In the genomic region with DNA sequence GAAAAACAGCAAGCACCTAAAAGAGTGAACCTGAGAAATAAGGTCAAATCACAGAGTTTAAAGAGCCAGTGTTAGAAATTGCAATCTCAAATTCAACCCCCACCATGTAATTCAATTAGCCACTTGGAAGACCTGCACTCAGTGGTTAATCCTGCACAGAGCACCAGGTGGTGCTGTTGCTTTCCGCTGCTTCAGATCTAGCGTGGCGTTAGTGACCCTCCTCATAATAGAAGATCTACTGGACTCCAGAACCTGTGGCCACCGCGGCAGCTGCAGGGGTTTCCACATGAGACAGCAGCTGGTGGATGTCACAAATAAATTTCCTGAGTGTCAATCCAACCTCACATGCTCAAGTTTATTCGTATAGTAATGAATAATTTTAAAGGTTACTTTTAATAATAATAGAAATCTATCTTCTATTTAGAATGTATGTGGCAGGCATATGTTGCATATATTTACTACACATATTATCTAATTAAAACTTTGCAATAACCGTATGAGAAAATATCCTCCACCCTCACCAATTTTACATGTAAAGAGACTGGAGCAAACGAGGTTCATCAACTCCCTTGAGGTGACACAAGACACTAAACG, we compare ENCODE assay signal across 2 cellular contexts.
TF ChIP-seq lines count a peak whose summit lies in the region.

No MANE protein-coding gene starts in this region.

TF ChIP-seq in A549, 52 proteins besides CTCF, POLR2A, EP300 and RAD21:
- TF ChIP-seq MAFK (IDR thresholded peaks at IDR 0.05; ENCODE audit: partially characterized antibody) (no peak), SMC3 (IDR thresholded peaks at IDR 0.05) (peak; percentile 73)
- TF ChIP-seq, protein P1, sequence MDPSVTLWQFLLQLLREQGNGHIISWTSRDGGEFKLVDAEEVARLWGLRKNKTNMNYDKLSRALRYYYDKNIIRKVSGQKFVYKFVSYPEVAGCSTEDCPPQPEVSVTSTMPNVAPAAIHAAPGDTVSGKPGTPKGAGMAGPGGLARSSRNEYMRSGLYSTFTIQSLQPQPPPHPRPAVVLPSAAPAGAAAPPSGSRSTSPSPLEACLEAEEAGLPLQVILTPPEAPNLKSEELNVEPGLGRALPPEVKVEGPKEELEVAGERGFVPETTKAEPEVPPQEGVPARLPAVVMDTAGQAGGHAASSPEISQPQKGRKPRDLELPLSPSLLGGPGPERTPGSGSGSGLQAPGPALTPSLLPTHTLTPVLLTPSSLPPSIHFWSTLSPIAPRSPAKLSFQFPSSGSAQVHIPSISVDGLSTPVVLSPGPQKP (IDR thresholded peaks at IDR 0.05; ENCODE audit: low read depth, low read length), result no peak

TF ChIP-seq in H1, 55 proteins besides CTCF, POLR2A, EP300 and RAD21:
- no peak for TF ChIP-seq BCL11A (IDR thresholded peaks at IDR 0.05; ENCODE audit: low read depth in 2 of 2, low read length in 2 of 2)
- TF ChIP-seq YY1 (IDR thresholded peaks at IDR 0.05; ENCODE audit: low read depth, low read length), result peak; percentile 49; the same call in 1 of the 2 replicates
- TF ChIP-seq, protein P2, sequence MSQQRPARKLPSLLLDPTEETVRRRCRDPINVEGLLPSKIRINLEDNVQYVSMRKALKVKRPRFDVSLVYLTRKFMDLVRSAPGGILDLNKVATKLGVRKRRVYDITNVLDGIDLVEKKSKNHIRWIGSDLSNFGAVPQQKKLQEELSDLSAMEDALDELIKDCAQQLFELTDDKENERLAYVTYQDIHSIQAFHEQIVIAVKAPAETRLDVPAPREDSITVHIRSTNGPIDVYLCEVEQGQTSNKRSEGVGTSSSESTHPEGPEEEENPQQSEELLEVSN (IDR thresholded peaks at IDR 0.05), result no peak
- TF ChIP-seq SP1 (IDR thresholded peaks at IDR 0.05; ENCODE audit: low read depth, low read length), result no peak
- no peak for TF ChIP-seq SP2 (IDR thresholded peaks at IDR 0.05; ENCODE audit: low read length)
- no peak for TF ChIP-seq SP4 (IDR thresholded peaks at IDR 0.05; ENCODE audit: low read length)
